7 cellular contexts compared by ENCODE assay signal in genomic region chr20:13105864-13106457, GRCh38.
DNase-seq lines count a peak whose midpoint lies in the region; ATAC-seq and TF ChIP-seq lines count a peak whose summit lies in the region.

No MANE protein-coding gene starts in this region.

- DNase-seq in GM10266 (ENCODE audit: extremely low spot score) (peak; percentile 25), NCI-H1048 (lab: John Stamatoyannopoulos, UW) (peak; percentile 16), ascending aorta (ENCODE audit: low spot score in 2 of 2) (no peak), kidney tubule cell (ENCODE audit: low spot score) (peak; percentile 47), posterior cingulate gyrus (no peak)
- DNase-seq in activated T-cell treated with anti-CD3 and anti-CD28 coated beads, Interleukin-2, amount 50 U/mL, for 72 hours: no peak

- no peak overlapping the region for H3K4me3 ChIP-seq in ascending aorta

- no peaks in the 10 kb centered on the region for H3K9me3 ChIP-seq in ascending aorta

- intact Hi-C loops in ascending aorta (cut with DNase I) (loop anchor here (1.0 to 5.0 kb wide), 2 partner anchors 136 to 444 kb away; no protein-coding TSS in a partner anchor), posterior cingulate gyrus (cut with DNase I) (loop anchor here (1.0 kb wide), 2 partner anchors 136 to 181 kb away; no protein-coding TSS in a partner anchor)

- no peaks in the 10 kb centered on the region for H3K27me3 ChIP-seq in ascending aorta

- H3K27ac Mint-ChIP-seq in activated T-cell treated with anti-CD3 and anti-CD28 coated beads, Interleukin-2, amount 50 U/mL, for 72 hours: no peak overlapping the region

- no peak overlapping the region for H3K4me3 Mint-ChIP-seq in activated T-cell treated with anti-CD3 and anti-CD28 coated beads, Interleukin-2, amount 50 U/mL, for 72 hours

- no peak for ATAC-seq in activated T-cell treated with anti-CD3 and anti-CD28 coated beads, Interleukin-2, amount 50 U/mL, for 72 hours (replicated peaks in 1 of 2)
- ATAC-seq in HG03378 (IDR thresholded peaks at IDR 0.05; ENCODE audit: unreplicated experiment): no peak

- H3K4me1 Mint-ChIP-seq in activated T-cell treated with anti-CD3 and anti-CD28 coated beads, Interleukin-2, amount 50 U/mL, for 72 hours (ENCODE audit: low read depth): no peaks in the 10 kb centered on the region

- no peak overlapping the region for H3K27ac ChIP-seq in ascending aorta

- H3K27me3 Mint-ChIP-seq in activated T-cell treated with anti-CD3 and anti-CD28 coated beads, Interleukin-2, amount 50 U/mL, for 72 hours (ENCODE audit: low read depth): peaks cover 7% of the 10 kb centered on the region

- H3K36me3 Mint-ChIP-seq in activated T-cell treated with anti-CD3 and anti-CD28 coated beads, Interleukin-2, amount 50 U/mL, for 72 hours (ENCODE audit: insufficient read depth in 2 of 2): no peaks in the 10 kb centered on the region

- H3K9me3 Mint-ChIP-seq in activated T-cell treated with anti-CD3 and anti-CD28 coated beads, Interleukin-2, amount 50 U/mL, for 72 hours: no peaks in the 10 kb centered on the region

- H3K36me3 ChIP-seq in ascending aorta: no peaks in the 10 kb centered on the region

- no peaks in the 10 kb centered on the region for H3K4me1 ChIP-seq in ascending aorta

- peak; percentile 46 for TF ChIP-seq CTCF in GM10266 (IDR thresholded peaks at IDR 0.05; ENCODE audit: control insufficient read depth, insufficient read depth, low read depth, missing control alignments)
- TF ChIP-seq CTCF in ascending aorta (IDR thresholded peaks at IDR 0.05): peak in 2 of 3 experiments; percentile 57 to 76

Comparison
In these comparisons a context has a peak if more than half of its experiments do, and no peak if none do; other contexts are left out.
1. DNase-seq: peak in GM10266 (single experiment), NCI-H1048 (single experiment) and kidney tubule cell (single experiment); none in ascending aorta (0 of 2), posterior cingulate gyrus (0 of 10) and activated T-cell treated with anti-CD3 and anti-CD28 coated beads, Interleukin-2, amount 50 U/mL, for 72 hours (0 of 2).